ENCODE assay signal across 1 cellular context in the genomic region with DNA sequence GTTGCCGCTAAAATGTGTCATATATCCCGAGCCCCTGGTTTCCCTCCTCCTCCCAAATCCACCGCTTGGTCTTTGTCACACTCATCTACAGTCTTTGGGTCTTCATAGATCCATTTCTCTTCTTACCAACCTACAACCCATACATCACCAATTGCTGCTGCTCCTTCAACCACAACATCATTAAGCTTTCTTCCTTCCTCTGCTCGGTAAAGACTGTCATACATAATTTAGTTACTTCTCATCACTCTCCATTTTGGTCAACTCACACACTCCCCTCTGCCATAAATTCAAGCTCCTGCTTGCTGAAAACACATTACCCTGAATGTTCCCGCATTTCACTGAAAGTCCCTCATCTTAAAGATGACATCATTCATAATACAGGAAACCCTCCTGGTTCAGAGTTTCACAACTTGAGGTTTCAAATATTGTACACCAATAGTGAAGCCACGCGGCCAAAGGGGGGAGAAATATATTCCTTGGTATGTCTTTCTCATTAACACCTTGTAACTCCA.
A peak's percentile ranks its signal among the peaks of the same experiment; 100 is the strongest.
TF ChIP-seq lines count a peak whose summit lies in the region.

No MANE protein-coding gene starts in this region.

TF ChIP-seq in GM12878, 131 proteins besides CTCF, POLR2A, EP300 and RAD21 (continued from another document and continues in another):
- TF ChIP-seq JUND (IDR thresholded peaks at IDR 0.05; ENCODE audit: low read depth, low read length) (no peak), EZH2 (IDR thresholded peaks at IDR 0.05; ENCODE audit: borderline replicate concordance, control insufficient read depth, low read depth, low read length) (no peak), PAX8 (IDR thresholded peaks at IDR 0.05) (no peak), NR2C1 (IDR thresholded peaks at IDR 0.05) (no peak; the same call in 1 of the 2 replicates), NR2F1 (conservative IDR thresholded peaks at IDR 0.05) (no peak), HDAC6 (IDR thresholded peaks at IDR 0.05; ENCODE audit: unreplicated experiment) (no peak), YBX1 (IDR thresholded peaks at IDR 0.05) (no peak), MXI1 (IDR thresholded peaks at IDR 0.05; ENCODE audit: low read depth, low read length) (no peak), BHLHE40 (IDR thresholded peaks at IDR 0.05; ENCODE audit: borderline replicate concordance in 1 of 2, low read depth in 2 of 2, low read length in 1 of 2) (0 out of 4 replicates have a peak, but pooled peaks of 1 of the 2 experiments have one; percentile 1), SREBF2 (IDR thresholded peaks at IDR 0.05; ENCODE audit: low read length) (no peak), ZNF217 (IDR thresholded peaks at IDR 0.05) (no peak), YY1 (IDR thresholded peaks at IDR 0.05; ENCODE audit: low read depth, low read length) (no peak), CHD1 (IDR thresholded peaks at IDR 0.05; ENCODE audit: low read depth, low read length) (no peak), ZNF24 (IDR thresholded peaks at IDR 0.05) (no peak), ZSCAN29 (IDR thresholded peaks at IDR 0.05) (no peak), HDGF (IDR thresholded peaks at IDR 0.05) (no peak), KDM1A (IDR thresholded peaks at IDR 0.05; ENCODE audit: borderline replicate concordance) (no peak)
- TF ChIP-seq, protein P1, sequence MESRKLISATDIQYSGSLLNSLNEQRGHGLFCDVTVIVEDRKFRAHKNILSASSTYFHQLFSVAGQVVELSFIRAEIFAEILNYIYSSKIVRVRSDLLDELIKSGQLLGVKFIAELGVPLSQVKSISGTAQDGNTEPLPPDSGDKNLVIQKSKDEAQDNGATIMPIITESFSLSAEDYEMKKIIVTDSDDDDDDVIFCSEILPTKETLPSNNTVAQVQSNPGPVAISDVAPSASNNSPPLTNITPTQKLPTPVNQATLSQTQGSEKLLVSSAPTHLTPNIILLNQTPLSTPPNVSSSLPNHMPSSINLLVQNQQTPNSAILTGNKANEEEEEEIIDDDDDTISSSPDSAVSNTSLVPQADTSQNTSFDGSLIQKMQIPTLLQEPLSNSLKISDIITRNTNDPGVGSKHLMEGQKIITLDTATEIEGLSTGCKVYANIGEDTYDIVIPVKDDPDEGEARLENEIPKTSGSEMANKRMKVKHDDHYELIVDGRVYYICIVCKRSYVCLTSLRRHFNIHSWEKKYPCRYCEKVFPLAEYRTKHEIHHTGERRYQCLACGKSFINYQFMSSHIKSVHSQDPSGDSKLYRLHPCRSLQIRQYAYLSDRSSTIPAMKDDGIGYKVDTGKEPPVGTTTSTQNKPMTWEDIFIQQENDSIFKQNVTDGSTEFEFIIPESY (IDR thresholded peaks at IDR 0.05): no peak
- TF ChIP-seq, protein P2, sequence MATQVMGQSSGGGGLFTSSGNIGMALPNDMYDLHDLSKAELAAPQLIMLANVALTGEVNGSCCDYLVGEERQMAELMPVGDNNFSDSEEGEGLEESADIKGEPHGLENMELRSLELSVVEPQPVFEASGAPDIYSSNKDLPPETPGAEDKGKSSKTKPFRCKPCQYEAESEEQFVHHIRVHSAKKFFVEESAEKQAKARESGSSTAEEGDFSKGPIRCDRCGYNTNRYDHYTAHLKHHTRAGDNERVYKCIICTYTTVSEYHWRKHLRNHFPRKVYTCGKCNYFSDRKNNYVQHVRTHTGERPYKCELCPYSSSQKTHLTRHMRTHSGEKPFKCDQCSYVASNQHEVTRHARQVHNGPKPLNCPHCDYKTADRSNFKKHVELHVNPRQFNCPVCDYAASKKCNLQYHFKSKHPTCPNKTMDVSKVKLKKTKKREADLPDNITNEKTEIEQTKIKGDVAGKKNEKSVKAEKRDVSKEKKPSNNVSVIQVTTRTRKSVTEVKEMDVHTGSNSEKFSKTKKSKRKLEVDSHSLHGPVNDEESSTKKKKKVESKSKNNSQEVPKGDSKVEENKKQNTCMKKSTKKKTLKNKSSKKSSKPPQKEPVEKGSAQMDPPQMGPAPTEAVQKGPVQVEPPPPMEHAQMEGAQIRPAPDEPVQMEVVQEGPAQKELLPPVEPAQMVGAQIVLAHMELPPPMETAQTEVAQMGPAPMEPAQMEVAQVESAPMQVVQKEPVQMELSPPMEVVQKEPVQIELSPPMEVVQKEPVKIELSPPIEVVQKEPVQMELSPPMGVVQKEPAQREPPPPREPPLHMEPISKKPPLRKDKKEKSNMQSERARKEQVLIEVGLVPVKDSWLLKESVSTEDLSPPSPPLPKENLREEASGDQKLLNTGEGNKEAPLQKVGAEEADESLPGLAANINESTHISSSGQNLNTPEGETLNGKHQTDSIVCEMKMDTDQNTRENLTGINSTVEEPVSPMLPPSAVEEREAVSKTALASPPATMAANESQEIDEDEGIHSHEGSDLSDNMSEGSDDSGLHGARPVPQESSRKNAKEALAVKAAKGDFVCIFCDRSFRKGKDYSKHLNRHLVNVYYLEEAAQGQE (IDR thresholded peaks at IDR 0.05; ENCODE audit: low read depth, low read length): no peak
- TF ChIP-seq, protein P3, sequence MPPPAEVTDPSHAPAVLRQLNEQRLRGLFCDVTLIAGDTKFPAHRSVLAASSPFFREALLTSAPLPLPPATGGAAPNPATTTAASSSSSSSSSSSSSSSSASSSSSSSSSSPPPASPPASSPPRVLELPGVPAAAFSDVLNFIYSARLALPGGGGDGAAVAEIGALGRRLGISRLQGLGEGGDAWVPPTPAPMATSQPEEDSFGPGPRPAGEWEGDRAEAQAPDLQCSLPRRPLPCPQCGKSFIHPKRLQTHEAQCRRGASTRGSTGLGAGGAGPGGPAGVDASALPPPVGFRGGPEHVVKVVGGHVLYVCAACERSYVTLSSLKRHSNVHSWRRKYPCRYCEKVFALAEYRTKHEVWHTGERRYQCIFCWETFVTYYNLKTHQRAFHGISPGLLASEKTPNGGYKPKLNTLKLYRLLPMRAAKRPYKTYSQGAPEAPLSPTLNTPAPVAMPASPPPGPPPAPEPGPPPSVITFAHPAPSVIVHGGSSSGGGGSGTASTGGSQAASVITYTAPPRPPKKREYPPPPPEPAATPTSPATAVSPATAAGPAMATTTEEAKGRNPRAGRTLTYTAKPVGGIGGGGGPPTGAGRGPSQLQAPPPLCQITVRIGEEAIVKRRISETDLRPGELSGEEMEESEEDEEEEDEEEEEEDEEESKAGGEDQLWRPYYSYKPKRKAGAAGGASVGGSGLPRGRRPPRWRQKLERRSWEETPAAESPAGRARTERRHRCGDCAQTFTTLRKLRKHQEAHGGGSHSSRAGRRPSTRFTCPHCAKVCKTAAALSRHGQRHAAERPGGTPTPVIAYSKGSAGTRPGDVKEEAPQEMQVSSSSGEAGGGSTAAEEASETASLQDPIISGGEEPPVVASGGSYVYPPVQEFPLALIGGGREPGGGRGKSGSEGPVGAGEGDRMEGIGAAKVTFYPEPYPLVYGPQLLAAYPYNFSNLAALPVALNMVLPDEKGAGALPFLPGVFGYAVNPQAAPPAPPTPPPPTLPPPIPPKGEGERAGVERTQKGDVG (CRISPR knock-in tag; IDR thresholded peaks at IDR 0.05): 0 out of 2 replicates have a peak, but pooled peaks have one; percentile 33
- TF ChIP-seq, protein P4, sequence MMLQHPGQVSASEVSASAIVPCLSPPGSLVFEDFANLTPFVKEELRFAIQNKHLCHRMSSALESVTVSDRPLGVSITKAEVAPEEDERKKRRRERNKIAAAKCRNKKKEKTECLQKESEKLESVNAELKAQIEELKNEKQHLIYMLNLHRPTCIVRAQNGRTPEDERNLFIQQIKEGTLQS (IDR thresholded peaks at IDR 0.05; ENCODE audit: borderline replicate concordance, extremely low read depth, low read depth, low read length): no peak
- TF ChIP-seq, protein P5, sequence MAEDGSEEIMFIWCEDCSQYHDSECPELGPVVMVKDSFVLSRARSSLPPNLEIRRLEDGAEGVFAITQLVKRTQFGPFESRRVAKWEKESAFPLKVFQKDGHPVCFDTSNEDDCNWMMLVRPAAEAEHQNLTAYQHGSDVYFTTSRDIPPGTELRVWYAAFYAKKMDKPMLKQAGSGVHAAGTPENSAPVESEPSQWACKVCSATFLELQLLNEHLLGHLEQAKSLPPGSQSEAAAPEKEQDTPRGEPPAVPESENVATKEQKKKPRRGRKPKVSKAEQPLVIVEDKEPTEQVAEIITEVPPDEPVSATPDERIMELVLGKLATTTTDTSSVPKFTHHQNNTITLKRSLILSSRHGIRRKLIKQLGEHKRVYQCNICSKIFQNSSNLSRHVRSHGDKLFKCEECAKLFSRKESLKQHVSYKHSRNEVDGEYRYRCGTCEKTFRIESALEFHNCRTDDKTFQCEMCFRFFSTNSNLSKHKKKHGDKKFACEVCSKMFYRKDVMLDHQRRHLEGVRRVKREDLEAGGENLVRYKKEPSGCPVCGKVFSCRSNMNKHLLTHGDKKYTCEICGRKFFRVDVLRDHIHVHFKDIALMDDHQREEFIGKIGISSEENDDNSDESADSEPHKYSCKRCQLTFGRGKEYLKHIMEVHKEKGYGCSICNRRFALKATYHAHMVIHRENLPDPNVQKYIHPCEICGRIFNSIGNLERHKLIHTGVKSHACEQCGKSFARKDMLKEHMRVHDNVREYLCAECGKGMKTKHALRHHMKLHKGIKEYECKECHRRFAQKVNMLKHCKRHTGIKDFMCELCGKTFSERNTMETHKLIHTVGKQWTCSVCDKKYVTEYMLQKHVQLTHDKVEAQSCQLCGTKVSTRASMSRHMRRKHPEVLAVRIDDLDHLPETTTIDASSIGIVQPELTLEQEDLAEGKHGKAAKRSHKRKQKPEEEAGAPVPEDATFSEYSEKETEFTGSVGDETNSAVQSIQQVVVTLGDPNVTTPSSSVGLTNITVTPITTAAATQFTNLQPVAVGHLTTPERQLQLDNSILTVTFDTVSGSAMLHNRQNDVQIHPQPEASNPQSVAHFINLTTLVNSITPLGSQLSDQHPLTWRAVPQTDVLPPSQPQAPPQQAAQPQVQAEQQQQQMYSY (CRISPR knock-in tag; IDR thresholded peaks at IDR 0.05): 0 out of 2 replicates have a peak, but pooled peaks have one; percentile 62
- TF ChIP-seq, protein P6, sequence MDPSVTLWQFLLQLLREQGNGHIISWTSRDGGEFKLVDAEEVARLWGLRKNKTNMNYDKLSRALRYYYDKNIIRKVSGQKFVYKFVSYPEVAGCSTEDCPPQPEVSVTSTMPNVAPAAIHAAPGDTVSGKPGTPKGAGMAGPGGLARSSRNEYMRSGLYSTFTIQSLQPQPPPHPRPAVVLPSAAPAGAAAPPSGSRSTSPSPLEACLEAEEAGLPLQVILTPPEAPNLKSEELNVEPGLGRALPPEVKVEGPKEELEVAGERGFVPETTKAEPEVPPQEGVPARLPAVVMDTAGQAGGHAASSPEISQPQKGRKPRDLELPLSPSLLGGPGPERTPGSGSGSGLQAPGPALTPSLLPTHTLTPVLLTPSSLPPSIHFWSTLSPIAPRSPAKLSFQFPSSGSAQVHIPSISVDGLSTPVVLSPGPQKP (IDR thresholded peaks at IDR 0.05; ENCODE audit: low read depth, low read length): peak; percentile 24; the same call in 1 of the 2 replicates
- TF ChIP-seq, protein P7, sequence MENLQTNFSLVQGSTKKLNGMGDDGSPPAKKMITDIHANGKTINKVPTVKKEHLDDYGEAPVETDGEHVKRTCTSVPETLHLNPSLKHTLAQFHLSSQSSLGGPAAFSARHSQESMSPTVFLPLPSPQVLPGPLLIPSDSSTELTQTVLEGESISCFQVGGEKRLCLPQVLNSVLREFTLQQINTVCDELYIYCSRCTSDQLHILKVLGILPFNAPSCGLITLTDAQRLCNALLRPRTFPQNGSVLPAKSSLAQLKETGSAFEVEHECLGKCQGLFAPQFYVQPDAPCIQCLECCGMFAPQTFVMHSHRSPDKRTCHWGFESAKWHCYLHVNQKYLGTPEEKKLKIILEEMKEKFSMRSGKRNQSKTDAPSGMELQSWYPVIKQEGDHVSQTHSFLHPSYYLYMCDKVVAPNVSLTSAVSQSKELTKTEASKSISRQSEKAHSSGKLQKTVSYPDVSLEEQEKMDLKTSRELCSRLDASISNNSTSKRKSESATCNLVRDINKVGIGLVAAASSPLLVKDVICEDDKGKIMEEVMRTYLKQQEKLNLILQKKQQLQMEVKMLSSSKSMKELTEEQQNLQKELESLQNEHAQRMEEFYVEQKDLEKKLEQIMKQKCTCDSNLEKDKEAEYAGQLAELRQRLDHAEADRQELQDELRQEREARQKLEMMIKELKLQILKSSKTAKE (IDR thresholded peaks at IDR 0.05; ENCODE audit: low read depth, poor library complexity, severe bottlenecking): no peak
- TF ChIP-seq, protein P8, sequence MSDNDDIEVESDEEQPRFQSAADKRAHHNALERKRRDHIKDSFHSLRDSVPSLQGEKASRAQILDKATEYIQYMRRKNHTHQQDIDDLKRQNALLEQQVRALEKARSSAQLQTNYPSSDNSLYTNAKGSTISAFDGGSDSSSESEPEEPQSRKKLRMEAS (IDR thresholded peaks at IDR 0.05; ENCODE audit: low read depth, low read length): no peak
- TF ChIP-seq, protein P9, sequence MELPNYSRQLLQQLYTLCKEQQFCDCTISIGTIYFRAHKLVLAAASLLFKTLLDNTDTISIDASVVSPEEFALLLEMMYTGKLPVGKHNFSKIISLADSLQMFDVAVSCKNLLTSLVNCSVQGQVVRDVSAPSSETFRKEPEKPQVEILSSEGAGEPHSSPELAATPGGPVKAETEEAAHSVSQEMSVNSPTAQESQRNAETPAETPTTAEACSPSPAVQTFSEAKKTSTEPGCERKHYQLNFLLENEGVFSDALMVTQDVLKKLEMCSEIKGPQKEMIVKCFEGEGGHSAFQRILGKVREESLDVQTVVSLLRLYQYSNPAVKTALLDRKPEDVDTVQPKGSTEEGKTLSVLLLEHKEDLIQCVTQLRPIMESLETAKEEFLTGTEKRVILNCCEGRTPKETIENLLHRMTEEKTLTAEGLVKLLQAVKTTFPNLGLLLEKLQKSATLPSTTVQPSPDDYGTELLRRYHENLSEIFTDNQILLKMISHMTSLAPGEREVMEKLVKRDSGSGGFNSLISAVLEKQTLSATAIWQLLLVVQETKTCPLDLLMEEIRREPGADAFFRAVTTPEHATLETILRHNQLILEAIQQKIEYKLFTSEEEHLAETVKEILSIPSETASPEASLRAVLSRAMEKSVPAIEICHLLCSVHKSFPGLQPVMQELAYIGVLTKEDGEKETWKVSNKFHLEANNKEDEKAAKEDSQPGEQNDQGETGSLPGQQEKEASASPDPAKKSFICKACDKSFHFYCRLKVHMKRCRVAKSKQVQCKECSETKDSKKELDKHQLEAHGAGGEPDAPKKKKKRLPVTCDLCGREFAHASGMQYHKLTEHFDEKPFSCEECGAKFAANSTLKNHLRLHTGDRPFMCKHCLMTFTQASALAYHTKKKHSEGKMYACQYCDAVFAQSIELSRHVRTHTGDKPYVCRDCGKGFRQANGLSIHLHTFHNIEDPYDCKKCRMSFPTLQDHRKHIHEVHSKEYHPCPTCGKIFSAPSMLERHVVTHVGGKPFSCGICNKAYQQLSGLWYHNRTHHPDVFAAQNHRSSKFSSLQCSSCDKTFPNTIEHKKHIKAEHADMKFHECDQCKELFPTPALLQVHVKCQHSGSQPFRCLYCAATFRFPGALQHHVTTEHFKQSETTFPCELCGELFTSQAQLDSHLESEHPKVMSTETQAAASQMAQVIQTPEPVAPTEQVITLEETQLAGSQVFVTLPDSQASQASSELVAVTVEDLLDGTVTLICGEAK (IDR thresholded peaks at IDR 0.05; ENCODE audit: borderline replicate concordance): no peak
- TF ChIP-seq, protein P10, sequence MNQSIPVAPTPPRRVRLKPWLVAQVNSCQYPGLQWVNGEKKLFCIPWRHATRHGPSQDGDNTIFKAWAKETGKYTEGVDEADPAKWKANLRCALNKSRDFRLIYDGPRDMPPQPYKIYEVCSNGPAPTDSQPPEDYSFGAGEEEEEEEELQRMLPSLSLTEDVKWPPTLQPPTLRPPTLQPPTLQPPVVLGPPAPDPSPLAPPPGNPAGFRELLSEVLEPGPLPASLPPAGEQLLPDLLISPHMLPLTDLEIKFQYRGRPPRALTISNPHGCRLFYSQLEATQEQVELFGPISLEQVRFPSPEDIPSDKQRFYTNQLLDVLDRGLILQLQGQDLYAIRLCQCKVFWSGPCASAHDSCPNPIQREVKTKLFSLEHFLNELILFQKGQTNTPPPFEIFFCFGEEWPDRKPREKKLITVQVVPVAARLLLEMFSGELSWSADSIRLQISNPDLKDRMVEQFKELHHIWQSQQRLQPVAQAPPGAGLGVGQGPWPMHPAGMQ (IDR thresholded peaks at IDR 0.05; ENCODE audit: borderline replicate concordance): no peak
